In genomic region chr11:110710520-110711381, GRCh38 we compare ENCODE assay signal across 8 cellular contexts. TPM values are rescaled to one million over a fixed set of nuclear protein-coding genes. Genes with fewer than 3 reads are reported as not detected.
DNase-seq lines count a peak whose midpoint lies in the region; ATAC-seq, FAIRE-seq and TF ChIP-seq lines count a peak whose summit lies in the region.

No MANE protein-coding gene starts in this region.

- H3K79me2 ChIP-seq in GM23248 (ENCODE audit: insufficient read depth) = no peaks in the 10 kb centered on the region
- H3K79me2 ChIP-seq in trophoblast cell (ENCODE audit: control insufficient read depth, insufficient read depth, low read length, poor library complexity) = no peaks in the 10 kb centered on the region

- peak overlapping the region; percentile 79 to 81 for H3K4me3 Mint-ChIP-seq in activated T-cell treated with anti-CD3 and anti-CD28 coated beads, Interleukin-2, amount 50 U/mL, for 72 hours

- H2BK5ac ChIP-seq in trophoblast cell (ENCODE audit: low read depth, low read length, poor library complexity) = no peak overlapping the region

- H3K9me2 ChIP-seq in GM23248 (ENCODE audit: insufficient read depth) = no peaks in the 10 kb centered on the region

- H2AFZ ChIP-seq in GM23248 (peak overlapping the region; percentile 92), trophoblast cell (ENCODE audit: insufficient read depth, low read length, poor library complexity) (no peak overlapping the region)

- no peak overlapping the region for H3K27ac Mint-ChIP-seq in activated T-cell treated with anti-CD3 and anti-CD28 coated beads, Interleukin-2, amount 50 U/mL, for 72 hours

- H3K9me3 Mint-ChIP-seq in activated T-cell treated with anti-CD3 and anti-CD28 coated beads, Interleukin-2, amount 50 U/mL, for 72 hours = no peaks in the 10 kb centered on the region

- H3K27me3 ChIP-seq in GM23248 (replicated peaks; ENCODE audit: insufficient read depth) (no peaks in the 10 kb centered on the region), trophoblast cell (ENCODE audit: insufficient read depth, low read length) (peaks cover 40% of the 10 kb centered on the region)

- TF ChIP-seq POLR2A in A549 (IDR thresholded peaks at IDR 0.05; ENCODE audit: low read length) = no peak

- H4K12ac ChIP-seq in trophoblast cell (ENCODE audit: low read depth, low read length) = no peak overlapping the region

- no peaks in the 10 kb centered on the region for H3K36me3 ChIP-seq in GM23248 (ENCODE audit: low read depth)
- H3K36me3 ChIP-seq in trophoblast cell (ENCODE audit: control insufficient read depth in 1 of 2, insufficient read depth in 2 of 2, low read length in 2 of 2) = no peaks in the 10 kb centered on the region

- peaks cover 29% of the 10 kb centered on the region for H3F3A ChIP-seq in GM23248 (ENCODE audit: insufficient read depth)

- H3K4me3 ChIP-seq in A549 (peak overlapping the region; percentile 41; the same call in 2 of the 3 replicates), GM23248 (peak overlapping the region; percentile 78), trophoblast cell (ENCODE audit: low read depth, low read length) (no peak overlapping the region)

- no peak overlapping the region for H2BK120ac ChIP-seq in trophoblast cell (ENCODE audit: insufficient read depth, low read length, poor library complexity)

- H3K27ac ChIP-seq in A549 (no peak overlapping the region), GM23248 (no peak overlapping the region), trophoblast cell (ENCODE audit: low read depth, low read length) (no peak overlapping the region)

- peaks cover 17% of the 10 kb centered on the region for H3K4me1 Mint-ChIP-seq in activated T-cell treated with anti-CD3 and anti-CD28 coated beads, Interleukin-2, amount 50 U/mL, for 72 hours (ENCODE audit: low read depth)

- intact Hi-C loops in left ventricle myocardium superior (cut with micrococcal nuclease) = no loop called here

- peaks cover 7% of the 10 kb centered on the region; the same call in 2 of the 3 replicates for H3K4me1 ChIP-seq in A549
- peaks cover 10% of the 10 kb centered on the region for H3K4me1 ChIP-seq in GM23248 (ENCODE audit: insufficient read depth)
- peaks cover 15% of the 10 kb centered on the region in 2 experiments for H3K4me1 ChIP-seq in trophoblast cell (ENCODE audit: control insufficient read depth in 1 of 2, insufficient read depth in 2 of 2, low read length in 2 of 2)

- no peak overlapping the region for H3K23ac ChIP-seq in trophoblast cell (ENCODE audit: low read length)

- 23% methylated on average over 20 of the region's 35 CpGs for WGBS in A549 (ENCODE audit: missing lambda C conversion rate)
- 17 to 19% methylated on average over 34 to 35 of the region's 35 CpGs for WGBS in GM23248 (ENCODE audit: low coverage in 1 of 2, low lambda C conversion rate in 2 of 2, missing lambda C conversion rate in 2 of 2), 2 experiments
- no CpG with 5 or more reads among the region's 35 CpGs for WGBS in trophoblast cell (ENCODE audit: extremely low coverage, insufficient coverage, insufficient read length)

- H3K36me3 Mint-ChIP-seq in activated T-cell treated with anti-CD3 and anti-CD28 coated beads, Interleukin-2, amount 50 U/mL, for 72 hours (ENCODE audit: insufficient read depth in 2 of 2) = no peaks in the 10 kb centered on the region

- H3K4me2 ChIP-seq in A549 (peak overlapping the region; percentile 88), GM23248 (ENCODE audit: unreplicated experiment) (peak overlapping the region; percentile 74), trophoblast cell (ENCODE audit: low read length) (peak overlapping the region; percentile 82)

- H3K4ac ChIP-seq in trophoblast cell (ENCODE audit: low read depth, low read length) = no peak overlapping the region

- DNase-seq in A549 (ENCODE audit: low read depth in 1 of 2, low spot score in 1 of 2) = no peak
- DNase-seq in GM23248 = peak; percentile 68
- DNase-seq in activated T-cell treated with anti-CD3 and anti-CD28 coated beads, Interleukin-2, amount 50 U/mL, for 72 hours = peak in 1 of 2 donors; percentile 2
- DNase-seq in left ventricle myocardium superior = peak; percentile 40
- peak; percentile 74 to 76 for DNase-seq in trophoblast cell

- CTCF ChIA-PET in A549 (lab: Yijun Ruan, JAX) = no interaction called here

- no peak overlapping the region for H2AK5ac ChIP-seq in trophoblast cell (ENCODE audit: low read length)

- peaks cover 72% of the 10 kb centered on the region for H3K27me3 Mint-ChIP-seq in activated T-cell treated with anti-CD3 and anti-CD28 coated beads, Interleukin-2, amount 50 U/mL, for 72 hours (ENCODE audit: low read depth)

- no peak overlapping the region for H2BK12ac ChIP-seq in trophoblast cell (ENCODE audit: low read length)

- in situ Hi-C loops in GM23248 (cut with MboI) = loop anchor here (25.0 kb wide), 2 partner anchors 527 to 727 kb away; partner anchors contain the start of gene POU2AF2

- H4K91ac ChIP-seq in trophoblast cell (ENCODE audit: low read depth, low read length) = no peak overlapping the region

- no peaks in the 10 kb centered on the region for H4K20me1 ChIP-seq in GM23248 (ENCODE audit: insufficient read depth)

- H3K79me1 ChIP-seq in trophoblast cell (ENCODE audit: low read length) = no peaks in the 10 kb centered on the region

- peak overlapping the region; percentile 54; the same call in 1 of the 2 replicates for H3K9ac ChIP-seq in GM23248
- no peak overlapping the region for H3K9ac ChIP-seq in trophoblast cell (ENCODE audit: low read length)

- TF ChIP-seq RAD21 in A549 (conservative IDR thresholded peaks at IDR 0.05 in 1 of 2, IDR thresholded peaks at IDR 0.05 in 1 of 2) = no peak

- no peaks in the 10 kb centered on the region for H3K9me3 ChIP-seq in A549
- no peaks in the 10 kb centered on the region for H3K9me3 ChIP-seq in GM23248 (ENCODE audit: low read depth)
- peaks cover 5% of the 10 kb centered on the region for H3K9me3 ChIP-seq in trophoblast cell (ENCODE audit: insufficient read depth, low read depth, low read length)

- no peak overlapping the region for H4K8ac ChIP-seq in trophoblast cell (ENCODE audit: low read depth, low read length)

- no peak; a peak in 1 of 6 replicates for ATAC-seq in A549
- ATAC-seq in activated T-cell treated with anti-CD3 and anti-CD28 coated beads, Interleukin-2, amount 50 U/mL, for 72 hours (replicated peaks in 1 of 2) = no peak
- ATAC-seq in left ventricle myocardium superior = no peak
- ATAC-seq in GM19397 (IDR thresholded peaks at IDR 0.05; ENCODE audit: unreplicated experiment) = no peak
- ATAC-seq in GM19463 (IDR thresholded peaks at IDR 0.05; ENCODE audit: unreplicated experiment) = no peak
- no peak for ATAC-seq in GM21737 (IDR thresholded peaks at IDR 0.05; ENCODE audit: unreplicated experiment)

- POLR2A ChIA-PET in A549 (lab: Yijun Ruan, JAX) = no interaction called here

- TF ChIP-seq EP300 in A549 (IDR thresholded peaks at IDR 0.05) = no peak

- FAIRE-seq in A549 (lab: Jason Lieb, UNC) = no peak

- no peak overlapping the region for H3K18ac ChIP-seq in trophoblast cell (ENCODE audit: low read length)

- H3K14ac ChIP-seq in trophoblast cell (ENCODE audit: low read length) = no peak overlapping the region

- TF ChIP-seq CTCF in A549 (IDR thresholded peaks at IDR 0.05) = no peak

TF ChIP-seq in A549, 52 proteins besides CTCF, POLR2A, EP300 and RAD21:
- TF ChIP-seq EHMT2 (IDR thresholded peaks at IDR 0.05; ENCODE audit: low read depth) (no peak), SMC3 (IDR thresholded peaks at IDR 0.05) (no peak), ZFP36 (IDR thresholded peaks at IDR 0.05; ENCODE audit: borderline replicate concordance, partially characterized antibody) (no peak), CEBPB (IDR thresholded peaks at IDR 0.05) (no peak), TP53 (CRISPR knock-in tag; IDR thresholded peaks at IDR 0.05) (no peak), KDM1A (IDR thresholded peaks at IDR 0.05; ENCODE audit: low read depth) (no peak), POLR2AphosphoS2 (conservative IDR thresholded peaks at IDR 0.05; ENCODE audit: low read length) (no peak), RCOR1 (IDR thresholded peaks at IDR 0.05; ENCODE audit: low read depth, low read length) (no peak), KDM5A (IDR thresholded peaks at IDR 0.05) (no peak), HOXB13 (CRISPR knock-in tag; IDR thresholded peaks at IDR 0.05; ENCODE audit: low read depth) (no peak), HDAC2 (IDR thresholded peaks at IDR 0.05) (no peak)

RNA-seq across cellular contexts. Expression of gene ARHGAP20, which starts 1.5 kb away (rescaled TPM):
- polyA plus RNA-seq in A549 (2011; rRNA removed) = 0.01 TPM in 1 of 2 replicates, not detected in the other
- polyA plus RNA-seq in A549 (2012; cell fraction: cytosol; rRNA removed) = 0.01 TPM in 1 of 2 replicates, not detected in the other
- polyA plus RNA-seq in A549 (2012; cell fraction: nucleus; rRNA removed) = not detected in 2 replicates
- not detected in 3 replicates for polyA plus RNA-seq in A549 (2017; fragmentation: RNase III; extraction: RNeasy Plus Mini Kit Qiagen cat#74134 plus additional on column Dnase treatment)
- not detected in 2 replicates for polyA minus RNA-seq in A549 (2011; rRNA and poly(A)+ RNA removed)
- 0.76 and 0.97 TPM in 2 replicates for total RNA-seq in GM23248 (2014; rRNA removed; shearing (Covaris generic))
- polyA plus RNA-seq in GM23248 (2016; fragmentation: Nextera tagmentation; extraction: Ambion mirVana) = 0.62 and 0.84 TPM in 2 replicates
- total RNA-seq in activated T-cell treated with anti-CD3 and anti-CD28 coated beads, Interleukin-2, amount 50 U/mL, for 72 hours = under 1 TPM; 0.12 to 0.38 TPM
- total RNA-seq in left ventricle myocardium superior = 0.27 TPM
- 0.18 and 0.19 TPM in 2 replicates for polyA plus RNA-seq in trophoblast cell (2013)

Comparison
In these comparisons a context has a peak if more than half of its experiments do, and no peak if none do; other contexts are left out.
1. DNase-seq: peak in GM23248 (single experiment), left ventricle myocardium superior (single experiment) and trophoblast cell (2 of 2); none in A549 (0 of 2).
2. Peak in every context shown above with its lines, with median percentiles within 50 percentile points of each other: H3K4me2 ChIP-seq.